Comparison of ENCODE assay signal across 19 cellular contexts in genomic region chr2:191285252-191285651, GRCh38.
"Had no signal": no experiment of that assay in that cellular context is flagged by ENCODE, and none has a peak within 500 bp of the region (broad histone marks: within the 10 kb centered on the region; RNA-seq: fewer than 3 reads in every experiment).

No MANE protein-coding gene starts in this region.

- H3K4me3 Mint-ChIP-seq: dendritic cell treated with granulocyte-macrophage colony-stimulating factor and Interleukin-4, amounts not matched to agents 40 ng/mL and 50 ng/mL, for 4 days; effector memory CD8-positive, alpha-beta T cell; endodermal cell; immature natural killer cell; memory B cell had no signal

- H3K9me3 Mint-ChIP-seq: dendritic cell treated with granulocyte-macrophage colony-stimulating factor and Interleukin-4, amounts not matched to agents 40 ng/mL and 50 ng/mL, for 4 days; effector memory CD8-positive, alpha-beta T cell; endodermal cell; immature natural killer cell; memory B cell had no signal

- H3K27me3 Mint-ChIP-seq: dendritic cell treated with granulocyte-macrophage colony-stimulating factor and Interleukin-4, amounts not matched to agents 40 ng/mL and 50 ng/mL, for 4 days had no signal

- ATAC-seq: effector memory CD8-positive, alpha-beta T cell; foreskin keratinocyte; gastrocnemius medialis; heart left ventricle; left colon; left lobe of liver had no signal

- H3K4me1 Mint-ChIP-seq: immature natural killer cell had no signal

- H3K27ac Mint-ChIP-seq: dendritic cell treated with granulocyte-macrophage colony-stimulating factor and Interleukin-4, amounts not matched to agents 40 ng/mL and 50 ng/mL, for 4 days; effector memory CD8-positive, alpha-beta T cell; endodermal cell; immature natural killer cell; memory B cell had no signal

- DNase-seq: effector CD8-positive, alpha-beta T cell; effector memory CD8-positive, alpha-beta T cell; endodermal cell; foreskin keratinocyte; gastrocnemius medialis; heart left ventricle; hypothalamus; immature natural killer cell; islet precursor cell; kidney; kidney glomerular epithelial cell; left colon; left ventricle myocardium inferior; mammary epithelial cell; mesendoderm; midbrain had no signal
